14 cellular contexts compared by ENCODE assay signal in the genomic region with DNA sequence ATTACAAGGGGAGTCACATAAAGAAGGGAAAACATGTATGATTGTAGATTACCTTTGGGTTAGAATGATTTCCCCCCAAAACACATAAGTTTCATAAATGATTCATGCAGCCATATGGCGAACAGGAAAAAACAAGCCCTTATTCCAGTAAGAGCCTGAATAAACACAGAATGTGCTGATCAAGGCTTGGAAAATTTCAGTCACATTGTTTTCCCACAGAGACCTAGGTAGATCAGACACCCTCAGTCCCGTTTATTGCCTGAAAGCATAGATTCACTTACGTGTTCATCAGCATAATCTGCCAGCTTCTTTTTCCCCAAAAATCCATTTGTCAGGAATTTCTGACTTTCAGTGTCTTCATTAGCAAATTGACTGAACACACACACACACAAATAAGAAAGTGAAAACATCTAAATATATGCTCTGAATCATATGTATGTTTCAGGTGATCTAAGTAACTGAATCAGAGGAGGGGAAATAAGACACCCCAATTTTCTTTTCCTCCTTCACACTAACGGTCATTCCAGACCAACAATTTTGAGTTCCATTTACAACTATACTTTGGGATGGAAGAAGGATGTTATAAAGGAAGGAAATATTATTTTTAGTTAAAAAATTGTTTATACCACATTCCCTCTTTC. TPM values are rescaled to one million over a fixed set of nuclear protein-coding genes. Genes with fewer than 3 reads are reported as not detected.
A peak's percentile ranks its signal among the peaks of the same experiment; 100 is the strongest.
DNase-seq lines count a peak whose midpoint lies in the region; ATAC-seq and TF ChIP-seq lines count a peak whose summit lies in the region.
"Had no signal": no experiment of that assay in that cellular context is flagged by ENCODE, and none has a peak within 500 bp of the region (broad histone marks: within the 10 kb centered on the region; RNA-seq: fewer than 3 reads in every experiment).

No MANE protein-coding gene starts in this region.

- H3K4me3 Mint-ChIP-seq in activated T-helper 17 cell treated with anti-CD3 and anti-CD28 coated beads, Interleukin-2, amount 50 U/mL, for 72 hours, result no peak overlapping the region
- no peak overlapping the region for H3K4me3 Mint-ChIP-seq in neural progenitor cell
- H3K4me3 Mint-ChIP-seq: B cell had no signal

- no peaks in the 10 kb centered on the region for H3K36me3 ChIP-seq in osteoblast (ENCODE audit: insufficient read depth, low read length)
- H3K36me3 ChIP-seq in neural progenitor cell, result no peaks in the 10 kb centered on the region

- peak; percentile 75 for ATAC-seq in activated T-helper 17 cell treated with anti-CD3 and anti-CD28 coated beads, Interleukin-2, amount 50 U/mL, for 72 hours (replicated peaks)
- no peak for ATAC-seq in GM18502 (IDR thresholded peaks at IDR 0.05; ENCODE audit: poor library complexity, unreplicated experiment)
- ATAC-seq: right cardiac atrium had no signal

- H3K9me3 Mint-ChIP-seq in activated T-helper 17 cell treated with anti-CD3 and anti-CD28 coated beads, Interleukin-2, amount 50 U/mL, for 72 hours, result no peaks in the 10 kb centered on the region
- H3K9me3 Mint-ChIP-seq in neural progenitor cell, result no peaks in the 10 kb centered on the region

- no peak overlapping the region for H3K4me3 ChIP-seq in osteoblast (ENCODE audit: insufficient read depth, low read length)
- H3K4me3 ChIP-seq in neural progenitor cell, result no peak overlapping the region
- H3K4me3 ChIP-seq: SK-N-MC had no signal

- no peaks in the 10 kb centered on the region for H3K36me3 Mint-ChIP-seq in activated T-helper 17 cell treated with anti-CD3 and anti-CD28 coated beads, Interleukin-2, amount 50 U/mL, for 72 hours (ENCODE audit: low read depth)
- no peaks in the 10 kb centered on the region for H3K36me3 Mint-ChIP-seq in neural progenitor cell

- H2AFZ ChIP-seq in osteoblast (ENCODE audit: low read length) (no peak overlapping the region), neural progenitor cell (replicated peaks) (no peak overlapping the region)

- peak; percentile 47 for DNase-seq in HCEC 1CT
- peak; percentile 8 for DNase-seq in fibroblast of gingiva (ENCODE audit: low read depth)
- peak; percentile 19 for DNase-seq in osteoblast (ENCODE audit: insufficient read length, low spot score, missing footprints)
- DNase-seq in epidermal melanocyte (ENCODE audit: insufficient read length, low spot score), result no peak
- DNase-seq in neural progenitor cell (ENCODE audit: low spot score), result no peak
- DNase-seq: activated T-cell treated with anti-CD3 and anti-CD28 coated beads, Interleukin-2, amount 50 U/mL, for 1 hour; NCI-H187; NCI-H446; OCI-M1; right cardiac atrium had no signal

- H3K27ac ChIP-seq in osteoblast (ENCODE audit: low read depth, low read length), result no peak overlapping the region
- no peak overlapping the region for H3K27ac ChIP-seq in neural progenitor cell
- H3K27ac ChIP-seq: SK-N-MC had no signal

- TF ChIP-seq CTCF in osteoblast (IDR thresholded peaks at IDR 0.05; ENCODE audit: extremely low read depth, low read depth, low read length) (no peak), neural progenitor cell (IDR thresholded peaks at IDR 0.05) (no peak)

- peaks cover 5% of the 10 kb centered on the region for H3K4me1 Mint-ChIP-seq in activated T-helper 17 cell treated with anti-CD3 and anti-CD28 coated beads, Interleukin-2, amount 50 U/mL, for 72 hours
- H3K4me1 Mint-ChIP-seq in neural progenitor cell, result no peaks in the 10 kb centered on the region
- H3K4me1 Mint-ChIP-seq: B cell had no signal

- H3K4me2 ChIP-seq in osteoblast (ENCODE audit: insufficient read depth, low read length), result no peak overlapping the region
- no peak overlapping the region for H3K4me2 ChIP-seq in neural progenitor cell

- H3K9me3 ChIP-seq in osteoblast (ENCODE audit: low read depth, low read length) (no peaks in the 10 kb centered on the region), neural progenitor cell (ENCODE audit: low read depth) (no peaks in the 10 kb centered on the region)

- no peaks in the 10 kb centered on the region for H4K20me1 ChIP-seq in osteoblast (ENCODE audit: insufficient read depth, low read length)
- no peaks in the 10 kb centered on the region for H4K20me1 ChIP-seq in neural progenitor cell (ENCODE audit: low read depth)

- H3K4me1 ChIP-seq in osteoblast (ENCODE audit: insufficient read depth, low read length) (peaks cover 51% of the 10 kb centered on the region), neural progenitor cell (no peaks in the 10 kb centered on the region)

- H3F3A ChIP-seq in neural progenitor cell (ENCODE audit: low read depth), result no peaks in the 10 kb centered on the region

- no peak overlapping the region for H3K9ac ChIP-seq in neural progenitor cell

- H3K27me3 Mint-ChIP-seq in activated T-helper 17 cell treated with anti-CD3 and anti-CD28 coated beads, Interleukin-2, amount 50 U/mL, for 72 hours, result peaks cover 21% of the 10 kb centered on the region
- no peaks in the 10 kb centered on the region for H3K27me3 Mint-ChIP-seq in neural progenitor cell (ENCODE audit: insufficient read depth, low read depth)

- H3K79me2 ChIP-seq in osteoblast (ENCODE audit: insufficient read depth, low read length), result no peaks in the 10 kb centered on the region
- H3K79me2 ChIP-seq in neural progenitor cell (ENCODE audit: low read depth), result no peaks in the 10 kb centered on the region

- H3K27ac Mint-ChIP-seq in activated T-helper 17 cell treated with anti-CD3 and anti-CD28 coated beads, Interleukin-2, amount 50 U/mL, for 72 hours, result peak overlapping the region; percentile 47
- no peak overlapping the region for H3K27ac Mint-ChIP-seq in neural progenitor cell
- H3K27ac Mint-ChIP-seq: B cell had no signal

- H3K27me3 ChIP-seq in osteoblast (ENCODE audit: insufficient read depth, low read length), result no peaks in the 10 kb centered on the region
- no peaks in the 10 kb centered on the region for H3K27me3 ChIP-seq in neural progenitor cell

RNA-seq across cellular contexts. Expression of gene SLC38A4, which starts 37.4 kb away (rescaled TPM):
- total RNA-seq in activated T-helper 17 cell treated with anti-CD3 and anti-CD28 coated beads, Interleukin-2, amount 50 U/mL, for 72 hours, result under 1 TPM in 1 of 2 donors, not detected in 1; 0.06 TPM
- total RNA-seq in osteoblast (0.72 and 1.2 TPM in 2 replicates), neural progenitor cell (ENCODE audit: low replicate concordance) (1.8 and 2.5 TPM in 2 replicates)
- total RNA-seq: B cell had no signal

Comparison
In these comparisons a context has a peak if more than half of its experiments do, and no peak if none do; other contexts are left out.
1. DNase-seq: peak in HCEC 1CT (single experiment), fibroblast of gingiva (single experiment) and osteoblast (single experiment); none in epidermal melanocyte (single experiment) and neural progenitor cell (single experiment).